ENCODE assay signal across 8 cellular contexts in the genomic region with DNA sequence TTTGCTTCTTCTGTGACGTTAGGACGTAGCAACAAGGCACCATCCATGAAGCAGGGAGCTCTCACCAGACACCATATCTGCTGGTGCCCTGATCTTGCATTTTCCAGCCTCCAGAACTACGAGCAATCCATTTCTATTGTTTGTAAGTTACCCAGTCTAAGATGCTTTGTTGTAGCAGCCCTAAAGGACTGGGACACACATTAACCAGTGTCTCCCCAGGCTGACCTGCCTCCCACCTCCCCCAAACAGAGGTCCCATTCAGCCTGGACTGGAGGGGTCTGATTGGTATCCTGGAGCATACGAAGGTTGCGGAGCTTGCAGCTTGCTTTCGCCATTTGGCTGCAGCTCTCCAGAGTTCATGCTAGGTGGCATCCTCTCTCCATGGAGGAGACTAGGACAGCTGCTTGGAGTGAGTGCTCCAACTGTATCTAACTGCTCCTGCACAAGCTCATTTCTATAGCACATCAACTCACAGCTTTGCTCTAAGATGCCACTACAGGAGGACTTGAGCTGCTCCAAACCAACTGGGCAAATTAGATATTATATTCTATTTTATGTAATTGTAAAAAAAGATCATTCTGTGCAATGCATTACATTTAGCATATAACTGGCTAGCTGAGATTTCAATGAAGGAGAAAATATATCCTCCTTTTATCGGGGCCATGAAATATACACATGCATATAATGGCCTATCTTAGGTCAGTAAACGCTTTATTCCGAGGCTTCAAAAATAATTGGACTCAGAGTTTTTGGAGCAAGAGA. TPM values are rescaled to one million over a fixed set of nuclear protein-coding genes. Genes with fewer than 3 reads are reported as not detected.
DNase-seq lines count a peak whose midpoint lies in the region; ATAC-seq, FAIRE-seq and TF ChIP-seq lines count a peak whose summit lies in the region.

No MANE protein-coding gene starts in this region.

- no peaks in the 10 kb centered on the region for H4K20me1 ChIP-seq in astrocyte (ENCODE audit: insufficient read depth, low read length)

- no peak overlapping the region for H3K9ac ChIP-seq in astrocyte (ENCODE audit: low read length)

- FAIRE-seq in G401.6 (lab: Jason Lieb, UNC) (peak; percentile 57), astrocyte (lab: Jason Lieb, UNC) (peak; percentile 49)

- no peaks in the 10 kb centered on the region for H3K36me3 ChIP-seq in astrocyte (ENCODE audit: insufficient read depth, low read length)
- no peaks in the 10 kb centered on the region for H3K36me3 ChIP-seq in right atrium auricular region

- peak overlapping the region; percentile 62 for H2AFZ ChIP-seq in astrocyte (ENCODE audit: low read depth, low read length)

- H3K4me2 ChIP-seq in astrocyte (ENCODE audit: low read length) = peak overlapping the region; percentile 64

- peak; percentile 86 for TF ChIP-seq CTCF in 22Rv1 (IDR thresholded peaks at IDR 0.05)
- TF ChIP-seq CTCF in astrocyte (IDR thresholded peaks at IDR 0.05; ENCODE audit: insufficient read depth, low read depth, low read length) = peak; percentile 86
- peak; percentile 45 to 88 for TF ChIP-seq CTCF in right atrium auricular region (IDR thresholded peaks at IDR 0.05)

- H3K9me3 Mint-ChIP-seq in astrocyte (ENCODE audit: unreplicated experiment) = no peaks in the 10 kb centered on the region

- H3K79me2 ChIP-seq in astrocyte (ENCODE audit: insufficient read depth, low read length) = no peaks in the 10 kb centered on the region

- peak overlapping the region; percentile 24 for H3K4me3 Mint-ChIP-seq in astrocyte (ENCODE audit: unreplicated experiment)

- peaks cover 17% of the 10 kb centered on the region for H3K27me3 Mint-ChIP-seq in astrocyte (ENCODE audit: low read depth, unreplicated experiment)

- H3K9me3 ChIP-seq in astrocyte (ENCODE audit: insufficient read depth, low read depth, low read length) = no peaks in the 10 kb centered on the region
- no peaks in the 10 kb centered on the region for H3K9me3 ChIP-seq in right atrium auricular region

- ATAC-seq in GM18519 (IDR thresholded peaks at IDR 0.05; ENCODE audit: low FRiP score, unreplicated experiment) = no peak

- H3K27ac ChIP-seq in 22Rv1 = no peak overlapping the region
- no peak overlapping the region for H3K27ac ChIP-seq in astrocyte (ENCODE audit: low read depth, low read length)
- no peak overlapping the region for H3K27ac ChIP-seq in right atrium auricular region

- peaks cover 4% of the 10 kb centered on the region for H3K27me3 ChIP-seq in astrocyte (ENCODE audit: insufficient read depth, low read length)
- no peaks in the 10 kb centered on the region for H3K27me3 ChIP-seq in right atrium auricular region

- H3K4me1 ChIP-seq in astrocyte (ENCODE audit: insufficient read depth, low read length) (peaks cover 17% of the 10 kb centered on the region), right atrium auricular region (peaks cover 0 to 5% of the 10 kb centered on the region in 2 donors)

- H3K4me1 Mint-ChIP-seq in astrocyte (ENCODE audit: low read depth, unreplicated experiment) = peaks cover 13% of the 10 kb centered on the region

- DNase-seq in HS-5 (ENCODE audit: low read depth) (peak; percentile 38), RPMI7951 (ENCODE audit: low read depth) (peak; percentile 75), astrocyte (ENCODE audit: low read depth) (peak; percentile 71), right atrium auricular region (ENCODE audit: low spot score) (peak; percentile 74), pulmonary artery endothelial cell (ENCODE audit: low read depth, low spot score) (peak; percentile 66)

- H3K36me3 Mint-ChIP-seq in astrocyte (ENCODE audit: low read depth, unreplicated experiment) = no peaks in the 10 kb centered on the region

- no peak overlapping the region for H3K4me3 ChIP-seq in astrocyte (ENCODE audit: insufficient read depth, low read depth, low read length)
- H3K4me3 ChIP-seq in right atrium auricular region = no peak overlapping the region

- no peak overlapping the region for H3K27ac Mint-ChIP-seq in astrocyte (ENCODE audit: unreplicated experiment)

RNA-seq across cellular contexts. Expression of gene GRK5, which starts 8.0 kb away (rescaled TPM):
- 2.7 and 2.9 TPM in 2 replicates for total RNA-seq in RPMI7951 (2014; rRNA removed; shearing (Covaris generic))
- 6.8 and 8.5 TPM in 2 replicates for total RNA-seq in astrocyte
- total RNA-seq in right atrium auricular region = 10 to 100 TPM; 19.2 to 53.8 TPM
- 36.9 and 39.7 TPM in 2 replicates for total RNA-seq in pulmonary artery endothelial cell

RNA-seq across cellular contexts. Expression of gene PRDX3, which starts 20.8 kb away (rescaled TPM):
- total RNA-seq in RPMI7951 (2014; rRNA removed; shearing (Covaris generic)) = 269 and 294 TPM in 2 replicates
- 118 and 127 TPM in 2 replicates for total RNA-seq in astrocyte
- total RNA-seq in right atrium auricular region = 100 to 1,000 TPM; 168 to 250 TPM
- 237 and 272 TPM in 2 replicates for total RNA-seq in pulmonary artery endothelial cell

RNA-seq across cellular contexts. Expression of gene SFXN4, which starts 33.9 kb away (rescaled TPM):
- 12.0 and 26.6 TPM in 2 replicates for total RNA-seq in RPMI7951 (2014; rRNA removed; shearing (Covaris generic))
- 16.7 and 16.9 TPM in 2 replicates for total RNA-seq in astrocyte
- total RNA-seq in right atrium auricular region = 10 to 100 TPM; 31.3 to 49.6 TPM
- 16.7 and 19.0 TPM in 2 replicates for total RNA-seq in pulmonary artery endothelial cell
